18 cellular contexts compared by ENCODE assay signal in genomic region chr14:101055776-101056374, GRCh38.
"Had no signal": no experiment of that assay in that cellular context is flagged by ENCODE, and none has a peak within 500 bp of the region (broad histone marks: within the 10 kb centered on the region; RNA-seq: fewer than 3 reads in every experiment).

No MANE protein-coding gene starts in this region.

- FAIRE-seq: colon, endothelial cell of umbilical vein, small intestine had no signal

- H3K27ac ChIP-seq: heart left ventricle had no signal

- H3K4me1 ChIP-seq: heart left ventricle had no signal

- H3K4me3 ChIP-seq: heart left ventricle had no signal

- DNase-seq: dermis blood vessel endothelial cell; endodermal cell; erythroblast; foreskin melanocyte; hippocampal formation; left colon; left ventricle myocardium superior; mesendoderm; naive thymus-derived CD4-positive, alpha-beta T cell; nephron progenitor cell; right cardiac atrium; small intestine; stimulated activated CD4-positive, alpha-beta T cell treated with anti-CD3 and anti-CD28 coated beads, Interleukin-2, amount 100 ng/mL, for 48 hours; stimulated activated naive CD4-positive, alpha-beta T cell treated with Interleukin-2 at 50 U/mL for 16 hours; trophoblast cell had no signal

- ATAC-seq: heart left ventricle; left colon; left ventricle myocardium superior; naive thymus-derived CD4-positive, alpha-beta T cell; right cardiac atrium had no signal
